Comparison of ENCODE assay signal across 9 cellular contexts in the genomic region with DNA sequence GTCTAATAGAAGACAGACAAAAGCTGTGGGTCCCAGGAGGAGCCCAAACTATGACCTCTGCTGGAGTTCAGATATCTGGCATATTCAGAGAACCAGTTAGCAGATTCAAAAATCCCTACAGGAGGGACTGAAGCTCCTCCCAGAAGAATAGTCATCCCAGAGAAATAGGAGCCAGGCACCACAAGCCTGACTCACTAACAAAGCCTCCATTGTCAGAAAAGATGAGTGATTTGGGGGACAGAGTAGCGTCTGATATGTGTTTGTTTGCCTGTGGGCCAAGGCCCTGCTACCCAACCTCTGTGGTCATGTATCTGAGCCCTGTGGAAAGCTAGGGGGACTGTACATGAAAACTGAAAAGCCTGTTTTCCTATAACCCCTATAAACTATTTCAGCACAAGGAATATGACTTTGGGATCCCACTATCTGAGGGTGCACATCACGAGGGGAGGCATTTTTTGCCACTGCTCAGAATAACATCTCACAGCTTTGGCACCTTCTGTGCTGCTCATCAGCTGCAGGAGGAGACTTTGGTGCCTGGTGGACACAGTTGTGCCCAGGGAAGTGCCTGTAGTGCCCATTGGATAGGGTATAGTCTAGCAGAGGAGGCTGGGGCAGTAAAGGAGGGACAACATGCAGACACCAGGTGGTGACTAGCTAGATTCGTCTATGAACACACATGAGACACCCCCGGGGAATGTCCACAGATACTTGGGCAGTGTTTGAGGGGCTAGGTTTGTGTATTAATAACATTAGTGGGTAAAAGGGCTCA. TPM values are rescaled to one million over a fixed set of nuclear protein-coding genes. Genes with fewer than 3 reads are reported as not detected.
DNase-seq lines count a peak whose midpoint lies in the region; ATAC-seq, FAIRE-seq and TF ChIP-seq lines count a peak whose summit lies in the region.
"Had no signal": no experiment of that assay in that cellular context is flagged by ENCODE, and none has a peak within 500 bp of the region (broad histone marks: within the 10 kb centered on the region; RNA-seq: fewer than 3 reads in every experiment).

No MANE protein-coding gene starts in this region.

- H3K9me3 ChIP-seq in IMR-90 (ENCODE audit: control insufficient read depth, insufficient read depth, low read length) (no peaks in the 10 kb centered on the region), suprapubic skin (no peaks in the 10 kb centered on the region)
- H3K9me3 ChIP-seq: neutrophil had no signal

- peak overlapping the region; percentile 91 for H2BK20ac ChIP-seq in IMR-90 (ENCODE audit: low read depth, low read length)

- intact Hi-C loops in IMR-90 (cut with micrococcal nuclease): no loop called here

- peak overlapping the region; percentile 96 for H2BK15ac ChIP-seq in IMR-90 (ENCODE audit: low read depth, low read length)

- peak overlapping the region; percentile 87 for H3K18ac ChIP-seq in IMR-90 (ENCODE audit: low read depth, low read length)

- H2AFZ ChIP-seq in IMR-90 (replicated peaks; ENCODE audit: low read length, poor library complexity): peak overlapping the region; percentile 77

- H3K9ac ChIP-seq in IMR-90 (ENCODE audit: low read depth, low read length): no peak overlapping the region

- peak overlapping the region; percentile 82 for H4K5ac ChIP-seq in IMR-90 (ENCODE audit: low read depth, low read length)

- peak overlapping the region; percentile 82 for H3K27ac ChIP-seq in IMR-90 (ENCODE audit: insufficient read depth, low read length)
- peak overlapping the region; percentile 71 for H3K27ac ChIP-seq in suprapubic skin
- H3K27ac ChIP-seq: neutrophil had no signal

- H3K4me3 ChIP-seq in IMR-90 (ENCODE audit: insufficient read depth, low read depth, low read length) (no peak overlapping the region), bronchial epithelial cell (ENCODE audit: low read depth, low read length) (no peak overlapping the region), suprapubic skin (no peak overlapping the region)

- TF ChIP-seq CTCF in IMR-90 (conservative IDR thresholded peaks at IDR 0.05; ENCODE audit: low read depth, low read length) (no peak), bronchial epithelial cell (IDR thresholded peaks at IDR 0.05; ENCODE audit: insufficient read depth, low read length, severe bottlenecking) (no peak), suprapubic skin (IDR thresholded peaks at IDR 0.05) (no peak)

- H2BK5ac ChIP-seq in IMR-90 (ENCODE audit: low read depth, low read length, poor library complexity, severe bottlenecking): peak overlapping the region; percentile 89

- peak overlapping the region; percentile 54 to 71; a peak in 3 of 4 replicates for H4K8ac ChIP-seq in IMR-90 (ENCODE audit: low read depth in 2 of 2, low read length in 2 of 2)

- TF ChIP-seq POLR2A in IMR-90 (IDR thresholded peaks at IDR 0.05; ENCODE audit: low read depth, low read length): 0 out of 2 replicates have a peak, but pooled peaks have one; percentile 19
- TF ChIP-seq POLR2A in suprapubic skin (IDR thresholded peaks at IDR 0.05): no peak
- TF ChIP-seq POLR2A in GM18505 (IDR thresholded peaks at IDR 0.05; ENCODE audit: borderline replicate concordance, extremely low read depth, insufficient read depth, insufficient read length): no peak

- H3K4me2 ChIP-seq in IMR-90 (ENCODE audit: low read depth, low read length): peak overlapping the region; percentile 20

- H2BK120ac ChIP-seq in IMR-90 (ENCODE audit: low read depth, low read length): peak overlapping the region; percentile 92

- peak overlapping the region; percentile 77 for H2AK9ac ChIP-seq in IMR-90 (replicated peaks; ENCODE audit: low read depth, low read length, poor library complexity)

- H3K36me3 ChIP-seq in IMR-90 (ENCODE audit: control insufficient read depth, insufficient read depth, low read length) (no peaks in the 10 kb centered on the region), bronchial epithelial cell (ENCODE audit: control insufficient read depth, insufficient read depth, low read length) (no peaks in the 10 kb centered on the region), suprapubic skin (no peaks in the 10 kb centered on the region)
- H3K36me3 ChIP-seq: neutrophil had no signal

- peak; percentile 92 for DNase-seq in IMR-90
- DNase-seq in bronchial epithelial cell (ENCODE audit: low read depth): peak; percentile 89
- peak; percentile 80 for DNase-seq in islet precursor cell
- DNase-seq in suprapubic skin (ENCODE audit: low spot score in 2 of 2): no peak
- no peak for DNase-seq in DMS53 treated with DMSO at 0.1 percent for 48 hours (lab: John Stamatoyannopoulos, UW; ENCODE audit: unreplicated experiment)
- DNase-seq in activated T-cell treated with anti-CD3 and anti-CD28 coated beads, Interleukin-2, amount 50 U/mL, for 1 hour: no peak

- peak overlapping the region; percentile 90 for H3K4ac ChIP-seq in IMR-90 (ENCODE audit: low read depth, low read length)

- H4K20me1 ChIP-seq in IMR-90 (ENCODE audit: insufficient read depth, low read length): no peaks in the 10 kb centered on the region

- dilution Hi-C loops in IMR-90 (cut with HindIII; ENCODE audit: low sequenced_read_pairs, unreplicated experiment): no loop called here

- CTCF ChIA-PET in IMR-90 (lab: Yijun Ruan, JAX): interaction anchor here (1.7 kb wide), 1 partner anchor 11 kb away, joined by 12 read pairs; no protein-coding TSS in a partner anchor

- in situ Hi-C loops in IMR-90 (cut with MboI; ENCODE audit: low sequenced_read_pairs): no loop called here

- peak; percentile 99 for FAIRE-seq in bronchial epithelial cell (lab: Jason Lieb, UNC)

- ATAC-seq in IMR-90 (ENCODE audit: low read depth): peak; percentile 92
- ATAC-seq in GM18505 (IDR thresholded peaks at IDR 0.05; ENCODE audit: unreplicated experiment): no peak
- ATAC-seq in GM21619 (IDR thresholded peaks at IDR 0.05; ENCODE audit: unreplicated experiment): no peak

- no CpG with 5 or more reads among the region's 4 CpGs for WGBS in IMR-90 (ENCODE audit: extremely low coverage in 2 of 2, insufficient read length in 1 of 2), 2 experiments
- WGBS in suprapubic skin: 59% methylated on average over 4 of the region's 4 CpGs

- peak overlapping the region; percentile 76 for H3K14ac ChIP-seq in IMR-90 (replicated peaks; ENCODE audit: low read depth, low read length)

- H3K56ac ChIP-seq in IMR-90 (ENCODE audit: extremely low read depth, insufficient read depth, low read length): peak overlapping the region; percentile 36

- peak overlapping the region; percentile 75 for H3K23ac ChIP-seq in IMR-90 (ENCODE audit: low read depth, low read length)

- no TSS peak for BruUV-seq in IMR-90 (replicated peaks; lab: Mats Ljungman, UMichigan)

- peaks cover 23% of the 10 kb centered on the region for H3K9me1 ChIP-seq in IMR-90 (ENCODE audit: insufficient read depth, low read length)

- no peak for TF ChIP-seq RAD21 in IMR-90 (IDR thresholded peaks at IDR 0.05; ENCODE audit: low read length)

- H3K4me1 ChIP-seq in IMR-90 (ENCODE audit: control insufficient read depth, insufficient read depth, low read length): peaks cover 20% of the 10 kb centered on the region
- H3K4me1 ChIP-seq in suprapubic skin: peaks cover 23% of the 10 kb centered on the region

- H2AK5ac ChIP-seq in IMR-90 (ENCODE audit: low read depth, low read length): peak overlapping the region; percentile 94

- POLR2A ChIA-PET in IMR-90 (lab: Charles Lee; ENCODE audit: unreplicated experiment): no interaction called here

- no peak for TF ChIP-seq EP300 in suprapubic skin (IDR thresholded peaks at IDR 0.05)

- peaks cover 0 to 20% of the 10 kb centered on the region in 2 experiments; a peak in 1 of 4 replicates for H3K79me1 ChIP-seq in IMR-90 (ENCODE audit: low read depth in 1 of 2, low read length in 2 of 2)

- H3K27me3 ChIP-seq in IMR-90 (ENCODE audit: control insufficient read depth, insufficient read depth, low read length) (no peaks in the 10 kb centered on the region), bronchial epithelial cell (ENCODE audit: control insufficient read depth, insufficient read depth, low read length) (no peaks in the 10 kb centered on the region), suprapubic skin (no peaks in the 10 kb centered on the region)

- peak overlapping the region; percentile 94 for H4K91ac ChIP-seq in IMR-90 (ENCODE audit: insufficient read depth, low read depth, low read length)

TF ChIP-seq in IMR-90, 13 proteins besides CTCF, POLR2A, EP300 and RAD21:
- TF ChIP-seq CEBPB (IDR thresholded peaks at IDR 0.05; ENCODE audit: low read depth, low read length): no peak
- peak; percentile 77 for TF ChIP-seq FOS (IDR thresholded peaks at IDR 0.05; ENCODE audit: low read depth, low read length)
- 0 out of 2 replicates have a peak, but pooled peaks have one; percentile 15 for TF ChIP-seq BHLHE40 (IDR thresholded peaks at IDR 0.05; ENCODE audit: low read depth, low read length)
- TF ChIP-seq RCOR1 (IDR thresholded peaks at IDR 0.05; ENCODE audit: insufficient replicate concordance, low read length): no peak

RNA-seq across cellular contexts. Expression of a gene that starts 9.7 kb away (rescaled TPM):
- total RNA-seq in IMR-90 (2012; rRNA removed) (36.4 and 78.3 TPM in 2 replicates), bronchial epithelial cell (41.1 and 42.1 TPM in 2 replicates), suprapubic skin (10 to 100 TPM in 2 of 4 donors, 1 to 10 TPM in 2; 2.4 to 15.0 (median 9.8) TPM)
- polyA plus RNA-seq in IMR-90 (2012; rRNA removed): 135 and 146 TPM in 2 replicates
- polyA plus RNA-seq in IMR-90 (2012; cell fraction: cytosol; rRNA removed): 160 and 262 TPM in 2 replicates
- 56.0 and 108 TPM in 2 replicates for polyA plus RNA-seq in IMR-90 (2012; cell fraction: nucleus; rRNA removed; ENCODE audit: low replicate concordance)

RNA-seq across cellular contexts. Expression of a gene that starts 28.6 kb away (rescaled TPM):
- total RNA-seq in IMR-90 (2012; rRNA removed) (2.3 and 3.6 TPM in 2 replicates), bronchial epithelial cell (0.79 and 1.3 TPM in 2 replicates), suprapubic skin (1 to 10 TPM in 3 of 4 donors, under 1 TPM in 1; 0.87 to 2.7 (median 1.2) TPM)
- 2.8 and 3.0 TPM in 2 replicates for polyA plus RNA-seq in IMR-90 (2012; rRNA removed)
- 1.6 and 1.8 TPM in 2 replicates for polyA plus RNA-seq in IMR-90 (2012; cell fraction: cytosol; rRNA removed)
- polyA plus RNA-seq in IMR-90 (2012; cell fraction: nucleus; rRNA removed; ENCODE audit: low replicate concordance): 0.86 and 1.4 TPM in 2 replicates

RNA-seq across cellular contexts. Expression of a gene that starts 29.0 kb away (rescaled TPM):
- total RNA-seq in IMR-90 (2012; rRNA removed): 16.8 and 19.2 TPM in 2 replicates
- polyA plus RNA-seq in IMR-90 (2012; rRNA removed): 7.2 and 8.6 TPM in 2 replicates
- 3.8 TPM in 2 replicates for polyA plus RNA-seq in IMR-90 (2012; cell fraction: cytosol; rRNA removed)
- 5.3 and 21.3 TPM in 2 replicates for polyA plus RNA-seq in IMR-90 (2012; cell fraction: nucleus; rRNA removed; ENCODE audit: low replicate concordance)
- 4.7 and 5.5 TPM in 2 replicates for total RNA-seq in bronchial epithelial cell
- total RNA-seq in suprapubic skin: 10 to 100 TPM in 1 of 4 donors, 1 to 10 TPM in 3; 3.3 to 12.6 (median 3.6) TPM

Comparison
In these comparisons a context has a peak if more than half of its experiments do, and no peak if none do; other contexts are left out.
1. DNase-seq: peak in IMR-90 (single experiment), bronchial epithelial cell (single experiment) and islet precursor cell (single experiment); none in suprapubic skin (0 of 2), DMS53 treated with DMSO at 0.1 percent for 48 hours (single experiment) and activated T-cell treated with anti-CD3 and anti-CD28 coated beads, Interleukin-2, amount 50 U/mL, for 1 hour (single experiment).